In genomic region chr4:177315767-177316490, GRCh38 we compare ENCODE assay signal across 10 cellular contexts. TPM values are rescaled to one million over a fixed set of nuclear protein-coding genes. Genes with fewer than 3 reads are reported as not detected.
DNase-seq lines count a peak whose midpoint lies in the region; ATAC-seq and TF ChIP-seq lines count a peak whose summit lies in the region.
"Had no signal": no experiment of that assay in that cellular context is flagged by ENCODE, and none has a peak within 500 bp of the region (broad histone marks: within the 10 kb centered on the region; RNA-seq: fewer than 3 reads in every experiment).

No MANE protein-coding gene starts in this region.

- H3K27ac Mint-ChIP-seq in T-helper 1 cell treated with Interleukin-12 subunit alpha and Interleukin-12 subunit beta and Interleukin-4 antibody, amounts not matched to agents 30 μg/mL and 1 μg/mL, for 36 hours, result peak overlapping the region; percentile 87
- H3K27ac Mint-ChIP-seq in T-helper 17 cell (peak overlapping the region; percentile 92), natural killer cell (peak overlapping the region; percentile 62 to 81)

- H4K20me1 ChIP-seq in GM23248 (ENCODE audit: insufficient read depth), result no peaks in the 10 kb centered on the region

- no peak overlapping the region for H3K27ac ChIP-seq in GM23248

- DNase-seq in T-helper 1 cell, result no peak
- DNase-seq in GM23248, result no peak
- no peak for DNase-seq in T-helper 17 cell
- DNase-seq in natural killer cell, result no peak
- DNase-seq in stimulated activated CD4-positive, alpha-beta T cell treated with anti-CD3 and anti-CD28 coated beads, Interleukin-1b, Interleukin-23, amount 100 ng/mL, for 48 hours, result no peak
- no peak for DNase-seq in NCI-H2196 (lab: John Stamatoyannopoulos, UW; ENCODE audit: unreplicated experiment)
- DNase-seq in SIG-M5 (lab: John Stamatoyannopoulos, UW), result no peak
- DNase-seq: activated gamma-delta T cell treated with Interleukin-2 at 50 U/mL for 16 hours; stimulated activated CD8-positive, alpha-beta memory T cell treated with anti-CD3 and anti-CD28 coated beads, Interleukin-4, amount 100 ng/mL, for 48 hours had no signal

- H3K4me2 ChIP-seq in GM23248 (ENCODE audit: unreplicated experiment), result peak overlapping the region; percentile 53

- H3K4me3 ChIP-seq in GM23248, result peak overlapping the region; percentile 44

- no peaks in the 10 kb centered on the region for H3K27me3 ChIP-seq in GM23248 (replicated peaks; ENCODE audit: insufficient read depth)

- TF ChIP-seq CTCF in natural killer cell (IDR thresholded peaks at IDR 0.05), result no peak

- 88 to 90% methylated on average over 4 of the region's 4 CpGs for WGBS in GM23248 (ENCODE audit: low coverage in 1 of 2, low lambda C conversion rate in 2 of 2, missing lambda C conversion rate in 2 of 2), 2 experiments

- no peaks in the 10 kb centered on the region for H3K36me3 ChIP-seq in GM23248 (ENCODE audit: low read depth)

- H3K36me3 Mint-ChIP-seq in T-helper 1 cell treated with Interleukin-12 subunit alpha and Interleukin-12 subunit beta and Interleukin-4 antibody, amounts not matched to agents 30 μg/mL and 1 μg/mL, for 36 hours (ENCODE audit: low read depth), result peaks cover 14% of the 10 kb centered on the region
- no peaks in the 10 kb centered on the region for H3K36me3 Mint-ChIP-seq in T-helper 17 cell (ENCODE audit: low read depth)
- H3K36me3 Mint-ChIP-seq in natural killer cell, result no peaks in the 10 kb centered on the region

- intact Hi-C loops in natural killer cell (cut with micrococcal nuclease), result no loop called here

- in situ Hi-C loops in GM23248 (cut with MboI), result no loop called here

- H3K4me1 Mint-ChIP-seq in T-helper 1 cell treated with Interleukin-12 subunit alpha and Interleukin-12 subunit beta and Interleukin-4 antibody, amounts not matched to agents 30 μg/mL and 1 μg/mL, for 36 hours (ENCODE audit: low read depth), result peaks cover 83% of the 10 kb centered on the region
- H3K4me1 Mint-ChIP-seq in T-helper 17 cell (peaks cover 42% of the 10 kb centered on the region), natural killer cell (peaks cover 18 to 22% of the 10 kb centered on the region in 2 donors)

- H3K27me3 Mint-ChIP-seq in T-helper 1 cell treated with Interleukin-12 subunit alpha and Interleukin-12 subunit beta and Interleukin-4 antibody, amounts not matched to agents 30 μg/mL and 1 μg/mL, for 36 hours (ENCODE audit: low read depth), result no peaks in the 10 kb centered on the region
- H3K27me3 Mint-ChIP-seq in T-helper 17 cell, result no peaks in the 10 kb centered on the region
- no peaks in the 10 kb centered on the region for H3K27me3 Mint-ChIP-seq in natural killer cell (ENCODE audit: low read depth in 2 of 2)

- H3K9me3 ChIP-seq in GM23248 (ENCODE audit: low read depth), result no peaks in the 10 kb centered on the region
- H3K9me3 ChIP-seq in T-helper 17 cell (ENCODE audit: control insufficient read depth, low read length, poor library complexity, severe bottlenecking), result no peaks in the 10 kb centered on the region

- no peaks in the 10 kb centered on the region for H3K9me3 Mint-ChIP-seq in T-helper 1 cell treated with Interleukin-12 subunit alpha and Interleukin-12 subunit beta and Interleukin-4 antibody, amounts not matched to agents 30 μg/mL and 1 μg/mL, for 36 hours
- H3K9me3 Mint-ChIP-seq in natural killer cell, result no peaks in the 10 kb centered on the region

- ATAC-seq in T-helper 17 cell (peak; percentile 65), natural killer cell (peak; percentile 72 to 78 (median 76))

- peaks cover 10% of the 10 kb centered on the region for H3K79me2 ChIP-seq in GM23248 (ENCODE audit: insufficient read depth)

- peak overlapping the region; percentile 73 for H3K4me3 Mint-ChIP-seq in T-helper 1 cell treated with Interleukin-12 subunit alpha and Interleukin-12 subunit beta and Interleukin-4 antibody, amounts not matched to agents 30 μg/mL and 1 μg/mL, for 36 hours
- H3K4me3 Mint-ChIP-seq in T-helper 17 cell (peak overlapping the region; percentile 88), natural killer cell (peak overlapping the region; percentile 74)

- H2AFZ ChIP-seq in GM23248, result peak overlapping the region; percentile 52

- no peaks in the 10 kb centered on the region for H3K9me2 ChIP-seq in GM23248 (ENCODE audit: insufficient read depth)

- H3K9ac ChIP-seq in GM23248, result 0 out of 2 replicates have a peak overlapping the region, but pooled peaks have one; percentile 6

- no peaks in the 10 kb centered on the region for H3F3A ChIP-seq in GM23248 (ENCODE audit: insufficient read depth)

- peaks cover 19% of the 10 kb centered on the region for H3K4me1 ChIP-seq in GM23248 (ENCODE audit: insufficient read depth)

RNA-seq across cellular contexts. Expression of gene NEIL3, which starts 6.3 kb away (rescaled TPM):
- 1.5 and 2.4 TPM in 2 replicates for total RNA-seq in GM23248 (2014; rRNA removed; shearing (Covaris generic))
- 3.2 and 3.7 TPM in 2 replicates for polyA plus RNA-seq in GM23248 (2016; fragmentation: Nextera tagmentation; extraction: Ambion mirVana)
- total RNA-seq in T-helper 17 cell (1 to 10 TPM in 1 of 2 donors, under 1 TPM in 1; 0.45 to 2.4 TPM), natural killer cell (1 to 10 TPM in 2 of 3 donors, under 1 TPM in 1; 0.45 to 1.9 (median 1.2) TPM)
